In the genomic region with DNA sequence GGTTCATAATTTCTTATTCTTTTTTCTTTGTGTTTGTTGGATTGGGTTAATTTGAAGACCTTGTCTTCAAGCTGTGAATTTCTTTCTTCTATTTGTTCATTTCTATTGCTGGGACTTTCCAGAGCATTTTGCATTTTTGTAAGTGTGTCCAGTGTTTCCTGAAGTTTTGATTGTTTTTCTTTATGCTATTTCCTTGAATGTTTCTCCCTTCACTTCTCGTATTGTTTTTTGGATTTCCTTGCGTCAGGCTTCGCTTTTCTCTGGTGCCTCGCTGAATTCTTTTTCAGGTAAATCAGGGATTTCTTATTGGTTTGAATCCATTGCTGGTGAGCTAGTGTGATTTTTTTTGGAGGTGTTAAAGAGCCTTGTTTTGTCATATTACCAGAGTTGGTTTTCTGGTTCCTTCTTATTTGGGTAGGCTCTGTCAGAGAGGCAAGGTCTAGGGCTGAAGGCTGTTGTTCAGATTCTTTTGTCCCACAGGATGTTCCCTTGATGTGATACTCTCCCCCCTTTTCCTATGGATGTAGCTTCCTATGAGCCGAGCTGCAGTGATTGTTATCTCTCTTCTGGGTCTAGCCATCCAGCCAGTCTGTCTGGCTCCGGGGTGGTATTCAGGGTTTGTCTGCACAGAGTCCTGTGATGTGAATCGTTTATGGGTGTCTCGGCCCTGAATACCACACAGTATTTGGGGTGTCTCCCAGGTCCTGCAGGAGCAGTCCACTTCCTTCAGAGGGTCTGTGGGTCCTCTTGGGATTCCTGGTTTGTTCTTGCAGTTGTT, we compare ENCODE assay signal across 1 cellular context.
A peak's percentile ranks its signal among the peaks of the same experiment; 100 is the strongest.
TF ChIP-seq lines count a peak whose summit lies in the region.

No MANE protein-coding gene starts in this region.

TF ChIP-seq in endothelial cell of umbilical vein, 7 proteins besides CTCF, POLR2A, EP300 and RAD21:
- TF ChIP-seq GATA2 (IDR thresholded peaks at IDR 0.05; ENCODE audit: insufficient read depth, insufficient read length, low read depth, low read length), result peak; percentile 86
